8 cellular contexts compared by ENCODE assay signal in the genomic region with DNA sequence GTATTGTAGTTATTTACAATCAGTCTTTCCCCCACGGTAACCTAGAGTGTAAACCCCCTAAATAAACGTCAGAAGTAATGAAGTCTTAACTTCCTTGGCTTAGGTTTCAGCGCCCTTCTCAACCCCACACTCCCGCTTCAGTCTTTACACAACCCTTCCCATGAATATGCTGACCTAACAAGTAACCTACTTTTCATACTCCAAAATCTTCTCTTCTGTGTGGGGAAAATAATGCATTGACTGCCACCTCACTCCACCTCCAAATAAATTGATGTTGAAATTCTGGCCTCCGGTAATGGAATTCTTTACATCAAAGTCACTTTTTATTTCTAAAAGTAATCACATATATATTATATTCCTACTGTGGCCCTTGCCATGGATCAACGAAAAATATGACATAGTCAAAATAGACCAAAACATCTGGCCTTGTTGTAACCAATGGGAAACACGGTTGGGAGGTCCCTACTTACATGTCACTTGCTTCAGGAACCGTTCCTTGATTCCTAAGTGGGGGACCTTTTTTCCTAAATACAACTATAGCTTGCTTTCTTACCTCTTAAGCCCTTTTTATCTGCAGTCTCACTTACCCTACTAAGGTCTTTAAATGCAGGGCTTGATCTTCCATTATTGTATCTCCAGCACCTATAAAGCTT. TPM values are rescaled to one million over a fixed set of nuclear protein-coding genes. Genes with fewer than 3 reads are reported as not detected.
A peak's percentile ranks its signal among the peaks of the same experiment; 100 is the strongest.
DNase-seq lines count a peak whose midpoint lies in the region; ATAC-seq and TF ChIP-seq lines count a peak whose summit lies in the region.

No MANE protein-coding gene starts in this region.

- peaks cover 94% of the 10 kb centered on the region for H3K79me2 ChIP-seq in SK-N-SH (ENCODE audit: insufficient read depth)

- peak overlapping the region; percentile 98 to 100 for H3K27ac ChIP-seq in SK-N-SH (ENCODE audit: low read depth in 2 of 2, low read length in 1 of 2)
- H3K27ac ChIP-seq in RWPE2 (ENCODE audit: poor library complexity, severe bottlenecking) = peak overlapping the region; percentile 84
- H3K27ac ChIP-seq in esophagus squamous epithelium = peak overlapping the region; percentile 96 to 98 (median 96)

- H2AFZ ChIP-seq in SK-N-SH (ENCODE audit: low read depth) = peak overlapping the region; percentile 73

- no peak for TF ChIP-seq RAD21 in SK-N-SH (IDR thresholded peaks at IDR 0.05; ENCODE audit: low read length)

- H3K4me2 ChIP-seq in SK-N-SH (peak overlapping the region; percentile 89), skeletal muscle satellite cell (ENCODE audit: low read length) (peak overlapping the region; percentile 89)

- intact Hi-C loops in esophagus squamous epithelium (cut with DNase I) = no loop called here

- no peak for TF ChIP-seq CTCF in SK-N-SH (IDR thresholded peaks at IDR 0.05)
- TF ChIP-seq CTCF in RWPE2 (IDR thresholded peaks at IDR 0.05; ENCODE audit: poor library complexity, severe bottlenecking) = no peak
- no peak for TF ChIP-seq CTCF in esophagus squamous epithelium (IDR thresholded peaks at IDR 0.05)

- H3K4me3 ChIP-seq in SK-N-SH (ENCODE audit: low read depth in 2 of 2, low read length in 1 of 2) = peak overlapping the region; percentile 84 to 99
- peak overlapping the region; percentile 90 for H3K4me3 ChIP-seq in RWPE2 (ENCODE audit: severe bottlenecking)
- H3K4me3 ChIP-seq in esophagus squamous epithelium = peak overlapping the region; percentile 74 to 98 (median 87)
- peak overlapping the region; percentile 89 for H3K4me3 ChIP-seq in skeletal muscle satellite cell (ENCODE audit: low read length)

- H3K27me3 ChIP-seq in SK-N-SH (ENCODE audit: insufficient read depth) (no peaks in the 10 kb centered on the region), RWPE2 (ENCODE audit: insufficient read depth, poor library complexity, severe bottlenecking) (no peaks in the 10 kb centered on the region), esophagus squamous epithelium (no peaks in the 10 kb centered on the region), skeletal muscle satellite cell (ENCODE audit: control insufficient read depth, insufficient read depth, low read length) (no peaks in the 10 kb centered on the region)

- no peaks in the 10 kb centered on the region for H4K20me1 ChIP-seq in SK-N-SH (ENCODE audit: insufficient read depth)

- no peak for ATAC-seq in SK-N-SH treated with all-trans-retinoic acid at 6 μM for 48 hours
- no peak for ATAC-seq in RWPE2 (ENCODE audit: low read depth)

- TF ChIP-seq EP300 in SK-N-SH (IDR thresholded peaks at IDR 0.05; ENCODE audit: borderline replicate concordance in 1 of 2, low read depth in 1 of 2, low read length in 1 of 2) = no peak

- no peaks in the 10 kb centered on the region for H3K9me2 ChIP-seq in SK-N-SH

- WGBS in SK-N-SH (ENCODE audit: low lambda C conversion rate) = 4% methylated on average over 8 of the region's 8 CpGs
- 7 to 9% methylated on average over 8 of the region's 8 CpGs for WGBS in esophagus squamous epithelium, 2 donors

- H3K4me1 ChIP-seq in SK-N-SH (ENCODE audit: control insufficient read depth in 1 of 2, insufficient read depth in 2 of 2, low read depth in 1 of 2, low read length in 1 of 2) (peaks cover 25 to 40% of the 10 kb centered on the region in 2 experiments), RWPE2 (ENCODE audit: insufficient read depth, poor library complexity, severe bottlenecking) (peaks cover 47% of the 10 kb centered on the region), esophagus squamous epithelium (peaks cover 0 to 75% (median 14%) of the 10 kb centered on the region in 3 donors), skeletal muscle satellite cell (ENCODE audit: control insufficient read depth, insufficient read depth, low read length) (peaks cover 42% of the 10 kb centered on the region)

- H3K9me3 ChIP-seq in SK-N-SH (no peaks in the 10 kb centered on the region), RWPE2 (ENCODE audit: severe bottlenecking) (no peaks in the 10 kb centered on the region), esophagus squamous epithelium (no peaks in the 10 kb centered on the region), skeletal muscle satellite cell (replicated peaks; ENCODE audit: low read length) (no peaks in the 10 kb centered on the region)

- POLR2A ChIA-PET in SK-N-SH (lab: Yijun Ruan, JAX) = no interaction called here

- H3K9ac ChIP-seq in SK-N-SH (peak overlapping the region; percentile 90), skeletal muscle satellite cell (ENCODE audit: low read depth, low read length) (peak overlapping the region; percentile 100)

- H3F3A ChIP-seq in SK-N-SH (replicated peaks; ENCODE audit: insufficient read depth) = peaks cover 8% of the 10 kb centered on the region

- no peak for TF ChIP-seq POLR2A in esophagus squamous epithelium (IDR thresholded peaks at IDR 0.05)

- H3K36me3 ChIP-seq in SK-N-SH (replicated peaks in 1 of 2; ENCODE audit: control insufficient read depth in 1 of 2, insufficient read depth in 2 of 2, low read length in 1 of 2) (peaks cover 0 to 6% of the 10 kb centered on the region in 2 experiments), RWPE2 (ENCODE audit: low read depth) (peaks cover 25% of the 10 kb centered on the region; the same call in 1 of the 2 replicates), esophagus squamous epithelium (no peaks in the 10 kb centered on the region), skeletal muscle satellite cell (ENCODE audit: insufficient read depth, low read length) (no peaks in the 10 kb centered on the region)

- DNase-seq in SK-N-SH (peak; percentile 40), RWPE2 (ENCODE audit: low spot score) (no peak), esophagus squamous epithelium (lab: John Stamatoyannopoulos, UW) (no peak), hippocampal formation (lab: John Stamatoyannopoulos, UW) (no peak), HPDE6-E6E7 (ENCODE audit: extremely low spot score) (no peak), AG20443 (ENCODE audit: low spot score) (no peak)

- CTCF ChIA-PET in SK-N-SH (lab: Yijun Ruan, JAX) = interaction anchor here (0.7 to 4.2 kb wide), 10 partner anchors 12 to 395 kb away, joined by 3 to 23 read pairs (median 3); no protein-coding TSS in a partner anchor

TF ChIP-seq in SK-N-SH, 30 proteins besides CTCF, POLR2A, EP300 and RAD21 (continues in another document):
- TF ChIP-seq, protein P1, sequence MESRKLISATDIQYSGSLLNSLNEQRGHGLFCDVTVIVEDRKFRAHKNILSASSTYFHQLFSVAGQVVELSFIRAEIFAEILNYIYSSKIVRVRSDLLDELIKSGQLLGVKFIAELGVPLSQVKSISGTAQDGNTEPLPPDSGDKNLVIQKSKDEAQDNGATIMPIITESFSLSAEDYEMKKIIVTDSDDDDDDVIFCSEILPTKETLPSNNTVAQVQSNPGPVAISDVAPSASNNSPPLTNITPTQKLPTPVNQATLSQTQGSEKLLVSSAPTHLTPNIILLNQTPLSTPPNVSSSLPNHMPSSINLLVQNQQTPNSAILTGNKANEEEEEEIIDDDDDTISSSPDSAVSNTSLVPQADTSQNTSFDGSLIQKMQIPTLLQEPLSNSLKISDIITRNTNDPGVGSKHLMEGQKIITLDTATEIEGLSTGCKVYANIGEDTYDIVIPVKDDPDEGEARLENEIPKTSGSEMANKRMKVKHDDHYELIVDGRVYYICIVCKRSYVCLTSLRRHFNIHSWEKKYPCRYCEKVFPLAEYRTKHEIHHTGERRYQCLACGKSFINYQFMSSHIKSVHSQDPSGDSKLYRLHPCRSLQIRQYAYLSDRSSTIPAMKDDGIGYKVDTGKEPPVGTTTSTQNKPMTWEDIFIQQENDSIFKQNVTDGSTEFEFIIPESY (IDR thresholded peaks at IDR 0.05; ENCODE audit: borderline replicate concordance, low read depth) = no peak

TF ChIP-seq in SK-N-SH treated with all-trans-retinoic acid at 6 μM for 48 hours, 23 proteins besides CTCF, POLR2A, EP300 and RAD21 (continues in another document):
- TF ChIP-seq, protein P2, sequence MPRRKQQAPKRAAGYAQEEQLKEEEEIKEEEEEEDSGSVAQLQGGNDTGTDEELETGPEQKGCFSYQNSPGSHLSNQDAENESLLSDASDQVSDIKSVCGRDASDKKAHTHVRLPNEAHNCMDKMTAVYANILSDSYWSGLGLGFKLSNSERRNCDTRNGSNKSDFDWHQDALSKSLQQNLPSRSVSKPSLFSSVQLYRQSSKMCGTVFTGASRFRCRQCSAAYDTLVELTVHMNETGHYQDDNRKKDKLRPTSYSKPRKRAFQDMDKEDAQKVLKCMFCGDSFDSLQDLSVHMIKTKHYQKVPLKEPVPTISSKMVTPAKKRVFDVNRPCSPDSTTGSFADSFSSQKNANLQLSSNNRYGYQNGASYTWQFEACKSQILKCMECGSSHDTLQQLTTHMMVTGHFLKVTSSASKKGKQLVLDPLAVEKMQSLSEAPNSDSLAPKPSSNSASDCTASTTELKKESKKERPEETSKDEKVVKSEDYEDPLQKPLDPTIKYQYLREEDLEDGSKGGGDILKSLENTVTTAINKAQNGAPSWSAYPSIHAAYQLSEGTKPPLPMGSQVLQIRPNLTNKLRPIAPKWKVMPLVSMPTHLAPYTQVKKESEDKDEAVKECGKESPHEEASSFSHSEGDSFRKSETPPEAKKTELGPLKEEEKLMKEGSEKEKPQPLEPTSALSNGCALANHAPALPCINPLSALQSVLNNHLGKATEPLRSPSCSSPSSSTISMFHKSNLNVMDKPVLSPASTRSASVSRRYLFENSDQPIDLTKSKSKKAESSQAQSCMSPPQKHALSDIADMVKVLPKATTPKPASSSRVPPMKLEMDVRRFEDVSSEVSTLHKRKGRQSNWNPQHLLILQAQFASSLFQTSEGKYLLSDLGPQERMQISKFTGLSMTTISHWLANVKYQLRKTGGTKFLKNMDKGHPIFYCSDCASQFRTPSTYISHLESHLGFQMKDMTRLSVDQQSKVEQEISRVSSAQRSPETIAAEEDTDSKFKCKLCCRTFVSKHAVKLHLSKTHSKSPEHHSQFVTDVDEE (CRISPR knock-in tag; IDR thresholded peaks at IDR 0.05) = no peak
- TF ChIP-seq ZNF8 (CRISPR knock-in tag; IDR thresholded peaks at IDR 0.05) (no peak), BACH2 (CRISPR knock-in tag; IDR thresholded peaks at IDR 0.05; ENCODE audit: borderline replicate concordance) (no peak), ARNTL (CRISPR knock-in tag; IDR thresholded peaks at IDR 0.05; ENCODE audit: borderline replicate concordance, low read depth) (no peak)

RNA-seq across cellular contexts. Expression of a gene that starts 1.0 kb away (rescaled TPM):
- polyA plus RNA-seq in SK-N-SH (2012; rRNA removed) = 5.3 and 7.8 TPM in 2 replicates
- polyA plus RNA-seq in SK-N-SH (2012; cell fraction: cytosol; rRNA removed) = 2.7 and 2.8 TPM in 2 replicates
- 18.0 and 28.6 TPM in 2 replicates for polyA plus RNA-seq in SK-N-SH (2012; cell fraction: nucleus; rRNA removed)
- 10 to 100 TPM; 10.2 to 23.4 (median 18.9) TPM for total RNA-seq in esophagus squamous epithelium
- 13.8 and 17.2 TPM in 2 replicates for total RNA-seq in skeletal muscle satellite cell (2012; rRNA removed)

RNA-seq across cellular contexts. Expression of a gene that starts 1.3 kb away (rescaled TPM):
- 6.5 and 8.2 TPM in 2 replicates for polyA plus RNA-seq in SK-N-SH (2012; rRNA removed)
- polyA plus RNA-seq in SK-N-SH (2012; cell fraction: cytosol; rRNA removed) = 7.9 and 10.9 TPM in 2 replicates
- 10.7 and 19.7 TPM in 2 replicates for polyA plus RNA-seq in SK-N-SH (2012; cell fraction: nucleus; rRNA removed)
- 10 to 100 TPM; 25.3 to 40.4 (median 31.7) TPM for total RNA-seq in esophagus squamous epithelium
- 12.5 and 17.7 TPM in 2 replicates for total RNA-seq in skeletal muscle satellite cell (2012; rRNA removed)
